In genomic region chr2:46309052-46309953, GRCh38 we compare ENCODE assay signal across 16 cellular contexts. TPM values are rescaled to one million over a fixed set of nuclear protein-coding genes. Genes with fewer than 3 reads are reported as not detected.
DNase-seq lines count a peak whose midpoint lies in the region; TF ChIP-seq lines count a peak whose summit lies in the region.
"Had no signal": no experiment of that assay in that cellular context is flagged by ENCODE, and none has a peak within 500 bp of the region (broad histone marks: within the 10 kb centered on the region; RNA-seq: fewer than 3 reads in every experiment).

No MANE protein-coding gene starts in this region.

- H3K4me3 ChIP-seq in skeletal muscle cell (ENCODE audit: low read depth, low read length) (no peak overlapping the region), endodermal cell (ENCODE audit: low read length) (no peak overlapping the region)
- H3K4me3 ChIP-seq: Peyer's patch had no signal

- H3K4me1 ChIP-seq in endodermal cell (ENCODE audit: control insufficient read depth, insufficient read depth, low read length), result no peaks in the 10 kb centered on the region

- H3K9me3 Mint-ChIP-seq in endodermal cell, result peaks cover 4% of the 10 kb centered on the region
- H3K9me3 Mint-ChIP-seq: CD4-positive, alpha-beta T cell had no signal

- H3K4me1 Mint-ChIP-seq in endodermal cell, result peaks cover 8% of the 10 kb centered on the region

- H3K36me3 Mint-ChIP-seq in endodermal cell (ENCODE audit: low read depth), result no peaks in the 10 kb centered on the region

- H3K27me3 Mint-ChIP-seq in endodermal cell (ENCODE audit: insufficient read depth), result peaks cover 70% of the 10 kb centered on the region

- H3K27me3 ChIP-seq in endodermal cell (ENCODE audit: control insufficient read depth, insufficient read depth, low read length, poor library complexity, severe bottlenecking), result peaks cover 78% of the 10 kb centered on the region
- H3K27me3 ChIP-seq: brain microvascular endothelial cell, Peyer's patch had no signal

- H3K27ac Mint-ChIP-seq in endodermal cell, result no peak overlapping the region
- H3K27ac Mint-ChIP-seq: activated CD4-positive, alpha-beta memory T cell treated with anti-CD3 and anti-CD28 coated beads, Interleukin-2, amount 10 ng/mL, durations not matched to agents 7 days and 5 days; CD4-positive, alpha-beta T cell had no signal

- no peaks in the 10 kb centered on the region for H3K36me3 ChIP-seq in endodermal cell (ENCODE audit: control insufficient read depth, insufficient read depth, low read length)
- H3K36me3 ChIP-seq: brain microvascular endothelial cell, Peyer's patch had no signal

- POLR2A ChIA-PET in RWPE1 (lab: Yijun Ruan, JAX; ENCODE audit: low non-redundant PET), result no interaction called here

- no peaks in the 10 kb centered on the region for H3K9me3 ChIP-seq in endodermal cell (ENCODE audit: control insufficient read depth, low read length)
- H3K9me3 ChIP-seq: Peyer's patch had no signal

- no peak overlapping the region for H3K4me3 Mint-ChIP-seq in endodermal cell
- H3K4me3 Mint-ChIP-seq: activated CD4-positive, alpha-beta memory T cell treated with anti-CD3 and anti-CD28 coated beads, Interleukin-2, amount 10 ng/mL, durations not matched to agents 7 days and 5 days; CD4-positive, alpha-beta T cell had no signal

- H3K27ac ChIP-seq in RWPE1, result peak overlapping the region; percentile 75
- H3K27ac ChIP-seq in caudate nucleus (ENCODE audit: low read depth, low read length), result no peak overlapping the region
- H3K27ac ChIP-seq in endodermal cell (ENCODE audit: low read depth, low read length), result no peak overlapping the region
- H3K27ac ChIP-seq: brain microvascular endothelial cell had no signal

- no peak for TF ChIP-seq CTCF in RWPE1 (conservative IDR thresholded peaks at IDR 0.05; ENCODE audit: low read depth)
- no peak for TF ChIP-seq CTCF in endodermal cell (conservative IDR thresholded peaks at IDR 0.05)

- CTCF ChIA-PET in RWPE1 (lab: Yijun Ruan, JAX), result interaction anchor here (0.5 to 1.2 kb wide), 4 partner anchors 11 to 298 kb away, joined by 3 to 7 read pairs (median 4); no protein-coding TSS in a partner anchor

- 96 to 100% methylated on average over 2 to 3 of the region's 3 CpGs for WGBS in endodermal cell (ENCODE audit: insufficient coverage in 1 of 2, insufficient read length in 1 of 2), 2 experiments

- H3K9ac ChIP-seq in endodermal cell (ENCODE audit: extremely low read depth, low read length, poor library complexity, severe bottlenecking), result no peak overlapping the region

- peak; percentile 67 for DNase-seq in ELF-1 (ENCODE audit: low read depth, low spot score)
- DNase-seq in RWPE1 (ENCODE audit: low spot score), result peak; percentile 69
- peak; percentile 57 for DNase-seq in fibroblast of gingiva (ENCODE audit: low read depth)
- peak; percentile 46 for DNase-seq in skeletal muscle cell (ENCODE audit: low read depth)
- DNase-seq in OCI-M1 (lab: John Stamatoyannopoulos, UW), result no peak
- DNase-seq in caudate nucleus (lab: John Stamatoyannopoulos, UW), result no peak
- no peak for DNase-seq in endodermal cell
- no peak for DNase-seq in hippocampal formation (lab: John Stamatoyannopoulos, UW)
- DNase-seq: activated CD4-positive, alpha-beta memory T cell treated with anti-CD3 and anti-CD28 coated beads, Interleukin-2, amount 10 ng/mL, durations not matched to agents 7 days and 5 days; activated gamma-delta T cell treated with Interleukin-2 at 50 U/mL for 16 hours; brain microvascular endothelial cell; CD4-positive, alpha-beta T cell; NCI-H1417 treated with DMSO at 0.1 percent for 48 hours; Peyer's patch; stimulated activated CD4-positive, alpha-beta T cell treated with anti-CD3 and anti-CD28 coated beads, Interleukin-4, amount 100 ng/mL, for 4 hours; stimulated activated naive CD4-positive, alpha-beta T cell treated with Interleukin-2 at 50 U/mL for 16 hours had no signal

RNA-seq across cellular contexts. Expression of gene EPAS1, which starts 12.1 kb away (rescaled TPM):
- 1 to 10 TPM; 1.2 to 1.9 TPM for total RNA-seq in endodermal cell
- 1.2 TPM for polyA plus RNA-seq in endodermal cell (2013, experiment 1 of 2)
- polyA plus RNA-seq in endodermal cell (2013, experiment 2 of 2), result 1.5 TPM

Comparison
In these comparisons a context has a peak if more than half of its experiments do, and no peak if none do; other contexts are left out.
1. DNase-seq: peak in ELF-1 (single experiment), RWPE1 (single experiment), fibroblast of gingiva (single experiment) and skeletal muscle cell (single experiment); none in OCI-M1 (single experiment), caudate nucleus (0 of 61), endodermal cell (single experiment) and hippocampal formation (0 of 2).